ENCODE assay signal across 1 cellular context in genomic region chr22:49965291-49966040, GRCh38.
TF ChIP-seq lines count a peak whose summit lies in the region.

No MANE protein-coding gene starts in this region.

TF ChIP-seq in GM23338, 12 proteins besides CTCF, POLR2A, EP300 and RAD21 (continued from another document):
- TF ChIP-seq ZNF462 (CRISPR knock-in tag; IDR thresholded peaks at IDR 0.05): no peak
- TF ChIP-seq JUNB (IDR thresholded peaks at IDR 0.05; ENCODE audit: unreplicated experiment): no peak
- no peak for TF ChIP-seq EZH2phosphoT487 (IDR thresholded peaks at IDR 0.05; ENCODE audit: unreplicated experiment)
- no peak for TF ChIP-seq ZNF114 (CRISPR knock-in tag; IDR thresholded peaks at IDR 0.05)
- no peak for TF ChIP-seq NANOG (IDR thresholded peaks at IDR 0.05; ENCODE audit: borderline replicate concordance)
- TF ChIP-seq EZH2 (IDR thresholded peaks at IDR 0.05; ENCODE audit: low read depth, unreplicated experiment): no peak
- no peak for TF ChIP-seq ZNF331 (CRISPR knock-in tag; IDR thresholded peaks at IDR 0.05; ENCODE audit: low read depth)
